8 cellular contexts compared by ENCODE assay signal in genomic region chr1:161612322-161613141, GRCh38. TPM values are rescaled to one million over a fixed set of nuclear protein-coding genes. Genes with fewer than 3 reads are reported as not detected.
DNase-seq lines count a peak whose midpoint lies in the region; ATAC-seq lines count a peak whose summit lies in the region.
"Not testable (repeated sequence)": the region's sequence is repeated elsewhere in the genome, so short reads cannot be mapped to it uniquely, and the experiment has no call there.

No MANE protein-coding gene starts in this region.

- peaks cover 28% of the 10 kb centered on the region for H3K27me3 Mint-ChIP-seq in dendritic cell treated with granulocyte-macrophage colony-stimulating factor and Interleukin-4, amounts not matched to agents 40 ng/mL and 50 ng/mL, for 4 days

- H3K4me1 Mint-ChIP-seq in dendritic cell treated with granulocyte-macrophage colony-stimulating factor and Interleukin-4, amounts not matched to agents 40 ng/mL and 50 ng/mL, for 4 days (ENCODE audit: low read depth), result peaks cover 19% of the 10 kb centered on the region

- H3K4me3 ChIP-seq in BLaER1, result peak overlapping the region; percentile 68

- peak overlapping the region; percentile 71 for H3K4me2 ChIP-seq in BLaER1

- peak; percentile 96 for DNase-seq in NCI-H69 (lab: John Stamatoyannopoulos, UW)
- DNase-seq in activated CD4-positive, alpha-beta T cell treated with anti-CD3 and anti-CD28 coated beads, Interleukin-2, amount 50 U/mL, for 4 hours, result peak; percentile 88 to 91
- DNase-seq in left colon, result peak; percentile 93
- DNase-seq in stimulated activated CD4-positive, alpha-beta T cell treated with anti-CD3 and anti-CD28 coated beads, Interleukin-1b, Interleukin-23, amount 100 ng/mL, for 1 hour (ENCODE audit: low read depth in 2 of 2), result peak; percentile 72 to 83

- peaks cover 44% of the 10 kb centered on the region for H3K36me3 Mint-ChIP-seq in dendritic cell treated with granulocyte-macrophage colony-stimulating factor and Interleukin-4, amounts not matched to agents 40 ng/mL and 50 ng/mL, for 4 days (ENCODE audit: low read depth)

- intact Hi-C loops in dendritic cell treated with granulocyte-macrophage colony-stimulating factor and Interleukin-4, amounts not matched to agents 40 ng/mL and 50 ng/mL, for 4 days (cut with micrococcal nuclease); left colon (cut with DNase I, micrococcal nuclease): not testable (repeated sequence)

- not testable (repeated sequence) for H3K4me1 ChIP-seq in BLaER1

- H3K27me3 ChIP-seq in BLaER1, result not testable (repeated sequence)

- H3K9me3 ChIP-seq in BLaER1, result not testable (repeated sequence)

- H3K27ac Mint-ChIP-seq in dendritic cell treated with granulocyte-macrophage colony-stimulating factor and Interleukin-4, amounts not matched to agents 40 ng/mL and 50 ng/mL, for 4 days, result peak overlapping the region; percentile 93

- H3K4me3 Mint-ChIP-seq in dendritic cell treated with granulocyte-macrophage colony-stimulating factor and Interleukin-4, amounts not matched to agents 40 ng/mL and 50 ng/mL, for 4 days, result peak overlapping the region; percentile 77

- not testable (repeated sequence) for H3K36me3 ChIP-seq in BLaER1

- H3K9ac ChIP-seq in BLaER1, result peak overlapping the region; percentile 80

- not testable (repeated sequence) for H3K9me3 Mint-ChIP-seq in dendritic cell treated with granulocyte-macrophage colony-stimulating factor and Interleukin-4, amounts not matched to agents 40 ng/mL and 50 ng/mL, for 4 days

- H4K20me1 ChIP-seq in BLaER1, result not testable (repeated sequence)

- ATAC-seq in GM19324 (IDR thresholded peaks at IDR 0.05; ENCODE audit: low FRiP score, unreplicated experiment), result peak; percentile 86
- peak; percentile 79 for ATAC-seq in HG03460 (IDR thresholded peaks at IDR 0.05; ENCODE audit: unreplicated experiment)
- peak; percentile 97 for ATAC-seq in left colon

- H3K27ac ChIP-seq in BLaER1, result peak overlapping the region; percentile 81

RNA-seq across cellular contexts. Expression of gene FCGR3B, which starts 18.4 kb away (rescaled TPM):
- total RNA-seq in left colon, result under 1 TPM; 0.50 to 0.58 TPM

RNA-seq across cellular contexts. Expression of gene FCGR2B, which starts 50.4 kb away (rescaled TPM):
- total RNA-seq in left colon, result 10 to 100 TPM in 1 of 2 donors, 1 to 10 TPM in 1; 5.1 to 10.0 TPM

Comparison
In these comparisons a context has a peak if more than half of its experiments do, and no peak if none do; other contexts are left out.
1. Peak in every context shown above with its lines: DNase-seq, ATAC-seq, H3K4me3 ChIP-seq and H3K27ac ChIP-seq.